15 cellular contexts compared by ENCODE assay signal in genomic region chr12:19988457-19988856, GRCh38.
A peak's percentile ranks its signal among the peaks of the same experiment; 100 is the strongest.
DNase-seq lines count a peak whose midpoint lies in the region; ATAC-seq, FAIRE-seq and TF ChIP-seq lines count a peak whose summit lies in the region.
"Had no signal": no experiment of that assay in that cellular context is flagged by ENCODE, and none has a peak within 500 bp of the region (broad histone marks: within the 10 kb centered on the region; RNA-seq: fewer than 3 reads in every experiment).

No MANE protein-coding gene starts in this region.

- no peaks in the 10 kb centered on the region for H3K9me3 ChIP-seq in liver (ENCODE audit: control insufficient read depth in 4 of 4, low read length in 3 of 4)
- H3K9me3 ChIP-seq in HepG2 (ENCODE audit: low read length) = no peaks in the 10 kb centered on the region
- H3K9me3 ChIP-seq in H1 (ENCODE audit: insufficient read depth in 2 of 2, low read depth in 1 of 2, low read length in 1 of 2) = no peaks in the 10 kb centered on the region
- H3K9me3 ChIP-seq in neural progenitor cell (ENCODE audit: low read depth) = no peaks in the 10 kb centered on the region
- no peaks in the 10 kb centered on the region for H3K9me3 ChIP-seq in OCI-LY7 (ENCODE audit: low read length)
- H3K9me3 ChIP-seq: spleen had no signal

- H3K4me3 Mint-ChIP-seq in neural progenitor cell = no peak overlapping the region
- H3K4me3 Mint-ChIP-seq: activated naive CD4-positive, alpha-beta T cell treated with anti-CD3 and anti-CD28 coated beads, Interleukin-2, amount 10 ng/mL, durations not matched to agents 7 days and 5 days; natural killer cell treated with Interleukin-12 subunit alpha and Interleukin-12 subunit beta and Interleukin-15 and Interleukin-18, amount 100 ng/mL, for 72 hours had no signal

- WGBS in liver = 18% methylated on average over 3 of the region's 3 CpGs
- WGBS in HepG2 (ENCODE audit: low lambda C conversion rate) = 0% methylated on average over 2 of the region's 3 CpGs
- 86% methylated on average over 3 of the region's 3 CpGs; no CpG with 5 or more reads in 1 of the 2 experiments for WGBS in H1 (ENCODE audit: extremely low coverage in 1 of 2, insufficient coverage in 1 of 2, insufficient read length in 1 of 2, insufficient replicate concordance in 2 of 2, low coverage in 1 of 2, low lambda C conversion rate in 2 of 2, missing lambda C conversion rate in 1 of 2), 2 experiments

- H3K36me3 Mint-ChIP-seq in neural progenitor cell = no peaks in the 10 kb centered on the region
- H3K36me3 Mint-ChIP-seq: activated naive CD4-positive, alpha-beta T cell treated with anti-CD3 and anti-CD28 coated beads, Interleukin-2, amount 10 ng/mL, durations not matched to agents 7 days and 5 days; natural killer cell treated with Interleukin-12 subunit alpha and Interleukin-12 subunit beta and Interleukin-15 and Interleukin-18, amount 100 ng/mL, for 72 hours had no signal

- TF ChIP-seq POLR2A in HepG2 (IDR thresholded peaks at IDR 0.05; ENCODE audit: insufficient read depth in 1 of 2, low read depth in 2 of 2, low read length in 2 of 2) (no peak), H1 (IDR thresholded peaks at IDR 0.05; ENCODE audit: control extremely low read depth in 1 of 2, low read depth in 2 of 2, low read length in 2 of 2) (no peak)

- H3K4me2 ChIP-seq in HepG2 (ENCODE audit: low read depth, low read length) (no peak overlapping the region), H1 (ENCODE audit: insufficient read depth in 1 of 2, low read depth in 2 of 2, low read length in 2 of 2) (no peak overlapping the region), neural progenitor cell (no peak overlapping the region), OCI-LY7 (ENCODE audit: low read length) (no peak overlapping the region)

- TF ChIP-seq CTCF in liver (IDR thresholded peaks at IDR 0.05; ENCODE audit: low read depth, low read length, missing input control) (no peak), HepG2 (CRISPR knock-in tag; IDR thresholded peaks at IDR 0.05) (no peak), H1 (IDR thresholded peaks at IDR 0.05; ENCODE audit: control extremely low read depth in 1 of 3, insufficient read depth in 1 of 3, low read depth in 1 of 3, low read length in 3 of 3) (no peak), neural progenitor cell (IDR thresholded peaks at IDR 0.05) (no peak), OCI-LY7 (conservative IDR thresholded peaks at IDR 0.05; ENCODE audit: low read length) (no peak)

- H3K36me3 ChIP-seq in liver (ENCODE audit: control insufficient read depth in 4 of 4, insufficient read depth in 3 of 4, low read depth in 1 of 4, low read length in 3 of 4) (no peaks in the 10 kb centered on the region), HepG2 (replicated peaks in 1 of 2; ENCODE audit: control insufficient read depth in 1 of 2, insufficient read depth in 2 of 2, low read length in 2 of 2) (no peaks in the 10 kb centered on the region), H1 (ENCODE audit: control insufficient read depth in 2 of 4, insufficient read depth in 4 of 4, low read length in 3 of 4) (no peaks in the 10 kb centered on the region), neural progenitor cell (no peaks in the 10 kb centered on the region), OCI-LY7 (ENCODE audit: insufficient read depth, low read length) (no peaks in the 10 kb centered on the region)
- H3K36me3 ChIP-seq: spleen had no signal

- CTCF ChIA-PET in HepG2 (lab: Yijun Ruan, JAX; ENCODE audit: low intra/inter-chr PET ratio, low total read pairs) = no interaction called here
- CTCF ChIA-PET in H1 (lab: Charles Lee; ENCODE audit: partially characterized antibody) = no interaction called here
- CTCF ChIA-PET in OCI-LY7 (lab: Charles Lee; ENCODE audit: unreplicated experiment) = no interaction called here

- no peaks in the 10 kb centered on the region for H3K9me2 ChIP-seq in OCI-LY7 (ENCODE audit: insufficient read depth, low read length)

- no peak overlapping the region for H4K8ac ChIP-seq in H1 (ENCODE audit: extremely low read depth, insufficient read depth, low read length)

- H2BK20ac ChIP-seq in H1 (ENCODE audit: low read length) = no peak overlapping the region

- H2AK5ac ChIP-seq in H1 (ENCODE audit: low read depth, low read length) = no peak overlapping the region

- no peaks in the 10 kb centered on the region for H3F3A ChIP-seq in neural progenitor cell (ENCODE audit: low read depth)

- H3K18ac ChIP-seq in H1 (ENCODE audit: extremely low read depth, low read length) = no peak overlapping the region

- no peak overlapping the region for H3K27ac Mint-ChIP-seq in neural progenitor cell
- H3K27ac Mint-ChIP-seq: activated naive CD4-positive, alpha-beta T cell treated with anti-CD3 and anti-CD28 coated beads, Interleukin-2, amount 10 ng/mL, durations not matched to agents 7 days and 5 days; natural killer cell treated with Interleukin-12 subunit alpha and Interleukin-12 subunit beta and Interleukin-15 and Interleukin-18, amount 100 ng/mL, for 72 hours had no signal

- H3K27me3 Mint-ChIP-seq in neural progenitor cell (ENCODE audit: insufficient read depth, low read depth) = peaks cover 2% of the 10 kb centered on the region
- H3K27me3 Mint-ChIP-seq: activated naive CD4-positive, alpha-beta T cell treated with anti-CD3 and anti-CD28 coated beads, Interleukin-2, amount 10 ng/mL, durations not matched to agents 7 days and 5 days had no signal

- H3K56ac ChIP-seq in H1 (replicated peaks; ENCODE audit: insufficient read length, low read depth, low read length) = no peak overlapping the region

- POLR2A ChIA-PET in HepG2 (lab: Yijun Ruan, JAX) = no interaction called here
- POLR2A ChIA-PET in H1 (lab: Charles Lee; ENCODE audit: partially characterized antibody) = no interaction called here
- POLR2A ChIA-PET in OCI-LY7 (lab: Charles Lee) = no interaction called here

- H3K9ac ChIP-seq in liver (ENCODE audit: low read depth in 1 of 2, low read length in 2 of 2) (no peak overlapping the region), HepG2 (ENCODE audit: insufficient read depth, low read depth, low read length) (no peak overlapping the region), H1 (replicated peaks in 1 of 4; ENCODE audit: extremely low read depth in 1 of 4, low read depth in 3 of 4, low read length in 3 of 4) (no peak overlapping the region), neural progenitor cell (no peak overlapping the region)

- peaks cover 3 to 10% (median 9%) of the 10 kb centered on the region in 4 donors for H3K4me1 ChIP-seq in liver (ENCODE audit: control insufficient read depth in 4 of 4, insufficient read depth in 4 of 4, low read length in 3 of 4)
- no peaks in the 10 kb centered on the region for H3K4me1 ChIP-seq in HepG2 (ENCODE audit: insufficient read depth, low read length)
- no peaks in the 10 kb centered on the region for H3K4me1 ChIP-seq in H1 (replicated peaks in 1 of 4; ENCODE audit: control insufficient read depth in 3 of 4, insufficient read depth in 4 of 4, low read length in 3 of 4)
- no peaks in the 10 kb centered on the region for H3K4me1 ChIP-seq in neural progenitor cell
- H3K4me1 ChIP-seq in OCI-LY7 (ENCODE audit: insufficient read depth, low read length, poor library complexity, severe bottlenecking) = no peaks in the 10 kb centered on the region
- H3K4me1 ChIP-seq: spleen had no signal

- peak overlapping the region in 1 of 2 donors; percentile 56 for H3K27ac ChIP-seq in liver (ENCODE audit: low read depth in 1 of 2, low read length in 2 of 2)
- H3K27ac ChIP-seq in HepG2 (ENCODE audit: extremely low read length, insufficient read depth, low read length) = no peak overlapping the region
- no peak overlapping the region for H3K27ac ChIP-seq in H1 (ENCODE audit: low read depth, low read length)
- H3K27ac ChIP-seq in neural progenitor cell = no peak overlapping the region
- no peak overlapping the region for H3K27ac ChIP-seq in OCI-LY7 (ENCODE audit: low read depth, low read length, poor library complexity, severe bottlenecking)
- H3K27ac ChIP-seq: epithelial cell of prostate, spleen had no signal

- no peak overlapping the region for H3K23ac ChIP-seq in H1 (ENCODE audit: insufficient read length)

- no peak overlapping the region for H2BK12ac ChIP-seq in H1 (ENCODE audit: low read depth, low read length)

- no peaks in the 10 kb centered on the region for H3K27me3 ChIP-seq in liver (ENCODE audit: control insufficient read depth in 4 of 4, insufficient read depth in 4 of 4, low read length in 3 of 4)
- H3K27me3 ChIP-seq in HepG2 (ENCODE audit: control insufficient read depth in 1 of 2, insufficient read depth in 2 of 2, low read length in 2 of 2) = no peaks in the 10 kb centered on the region; a peak in 1 of 5 replicates
- no peaks in the 10 kb centered on the region for H3K27me3 ChIP-seq in H1 (replicated peaks in 1 of 4; ENCODE audit: control insufficient read depth in 3 of 4, extremely low read depth in 1 of 4, insufficient read depth in 3 of 4, low read length in 3 of 4)
- H3K27me3 ChIP-seq in neural progenitor cell = no peaks in the 10 kb centered on the region
- H3K27me3 ChIP-seq: spleen had no signal

- BruUV-seq in HepG2 (replicated peaks; lab: Mats Ljungman, UMichigan) (no TSS peak), OCI-LY7 (replicated peaks; lab: Mats Ljungman, UMichigan) (no TSS peak)

- ATAC-seq in HepG2 = no peak
- ATAC-seq in HG03571 (IDR thresholded peaks at IDR 0.05; ENCODE audit: unreplicated experiment) = no peak
- ATAC-seq: natural killer cell treated with Interleukin-12 subunit alpha and Interleukin-12 subunit beta and Interleukin-15 and Interleukin-18, amount 100 ng/mL, for 72 hours had no signal

- TF ChIP-seq RAD21 in liver (IDR thresholded peaks at IDR 0.05) = peak in 1 of 2 donors; percentile 2
- TF ChIP-seq RAD21 in HepG2 (CRISPR knock-in tag; IDR thresholded peaks at IDR 0.05) = no peak
- no peak for TF ChIP-seq RAD21 in H1 (IDR thresholded peaks at IDR 0.05 in 1 of 2, conservative IDR thresholded peaks at IDR 0.05 in 1 of 2; ENCODE audit: low read depth in 2 of 2, low read length in 2 of 2)

- H2BK15ac ChIP-seq in H1 (ENCODE audit: low read length) = no peak overlapping the region

- no peak overlapping the region for H2BK120ac ChIP-seq in H1 (replicated peaks; ENCODE audit: low read depth, low read length)

- in situ Hi-C loops in HepG2 (cut with HindIII; ENCODE audit: extremely low pct_ligation_motif_present, low pct_unique_long_range_greater_than_20kb) = no loop called here

- H3K79me1 ChIP-seq in H1 (ENCODE audit: low read depth, low read length) = no peaks in the 10 kb centered on the region

- no peaks in the 10 kb centered on the region for H3K23me2 ChIP-seq in H1 (ENCODE audit: low read depth, low read length)

- H4K91ac ChIP-seq in H1 (replicated peaks; ENCODE audit: insufficient read length, low read length) = no peak overlapping the region

- H3K4me1 Mint-ChIP-seq in neural progenitor cell = peaks cover 8% of the 10 kb centered on the region
- H3K4me1 Mint-ChIP-seq: activated naive CD4-positive, alpha-beta T cell treated with anti-CD3 and anti-CD28 coated beads, Interleukin-2, amount 10 ng/mL, durations not matched to agents 7 days and 5 days had no signal

- H2AFZ ChIP-seq in HepG2 (ENCODE audit: low read length) (no peak overlapping the region), H1 (ENCODE audit: low read length) (peak overlapping the region; percentile 85), neural progenitor cell (replicated peaks) (peak overlapping the region; percentile 40), OCI-LY7 (ENCODE audit: low read length) (no peak overlapping the region)

- H2BK5ac ChIP-seq in H1 (ENCODE audit: low read depth, low read length) = no peak overlapping the region

- intact Hi-C loops in HepG2 (cut with micrococcal nuclease; ENCODE audit: unreplicated experiment) (no loop called here), OCI-LY7 (cut with micrococcal nuclease; ENCODE audit: unreplicated experiment) (no loop called here)

- no peak overlapping the region for H3K4ac ChIP-seq in H1 (replicated peaks; ENCODE audit: insufficient read length, low read depth, low read length)

- DNase-seq in HepG2 (ENCODE audit: low spot score) (no peak), H1 (ENCODE audit: low read depth in 1 of 2, low spot score in 2 of 2) (no peak), neural progenitor cell (ENCODE audit: low spot score) (peak; percentile 46), OCI-LY7 (ENCODE audit: low spot score) (no peak), T-helper 2 cell (no peak), HTR-8/SVneo (ENCODE audit: insufficient read length, low spot score) (no peak)
- DNase-seq: activated naive CD4-positive, alpha-beta T cell treated with anti-CD3 and anti-CD28 coated beads, Interleukin-2, amount 10 ng/mL, durations not matched to agents 7 days and 5 days; hippocampal formation; left cardiac atrium; NCI-H2171; spleen had no signal

- no peaks in the 10 kb centered on the region for H4K20me1 ChIP-seq in HepG2 (ENCODE audit: insufficient read depth, low read length)
- H4K20me1 ChIP-seq in H1 (replicated peaks in 1 of 2; ENCODE audit: control insufficient read depth in 1 of 2, insufficient read depth in 2 of 2, low read length in 2 of 2) = no peaks in the 10 kb centered on the region
- H4K20me1 ChIP-seq in neural progenitor cell (ENCODE audit: low read depth) = no peaks in the 10 kb centered on the region
- no peaks in the 10 kb centered on the region for H4K20me1 ChIP-seq in OCI-LY7 (ENCODE audit: insufficient read depth, low read length)

- peaks cover 2% of the 10 kb centered on the region for H3K9me3 Mint-ChIP-seq in neural progenitor cell
- H3K9me3 Mint-ChIP-seq: natural killer cell treated with Interleukin-12 subunit alpha and Interleukin-12 subunit beta and Interleukin-15 and Interleukin-18, amount 100 ng/mL, for 72 hours had no signal

- FAIRE-seq in HepG2 (lab: Jason Lieb, UNC) (no peak), H1 (lab: Jason Lieb, UNC) (no peak), HTR-8/SVneo (lab: Jason Lieb, UNC) (no peak)

- H3K4me3 ChIP-seq in liver (ENCODE audit: low read depth in 1 of 3, low read length in 3 of 3) = no peak overlapping the region
- H3K4me3 ChIP-seq in HepG2 (replicated peaks in 1 of 3; ENCODE audit: insufficient read depth in 1 of 3, low read depth in 2 of 3, low read length in 3 of 3) = no peak overlapping the region
- H3K4me3 ChIP-seq in H1 (ENCODE audit: extremely low read depth in 1 of 4, insufficient read depth in 2 of 4, low read depth in 3 of 4, low read length in 4 of 4) = no peak overlapping the region
- H3K4me3 ChIP-seq in neural progenitor cell = no peak overlapping the region
- H3K4me3 ChIP-seq in OCI-LY7 (ENCODE audit: low read depth, low read length, poor library complexity, severe bottlenecking) = no peak overlapping the region
- H3K4me3 ChIP-seq: spleen had no signal

- H3K79me2 ChIP-seq in HepG2 (ENCODE audit: insufficient read depth, low read length) = no peaks in the 10 kb centered on the region
- H3K79me2 ChIP-seq in H1 (ENCODE audit: control insufficient read depth in 1 of 2, insufficient read depth in 2 of 2, low read length in 2 of 2) = no peaks in the 10 kb centered on the region
- H3K79me2 ChIP-seq in neural progenitor cell (ENCODE audit: low read depth) = no peaks in the 10 kb centered on the region
- H3K79me2 ChIP-seq in OCI-LY7 (ENCODE audit: insufficient read depth, low read depth, low read length) = no peaks in the 10 kb centered on the region

- TF ChIP-seq EP300 in HepG2 (IDR thresholded peaks at IDR 0.05; ENCODE audit: low read depth in 2 of 2, low read length in 2 of 2) = no peak
- TF ChIP-seq EP300 in HepG2 (CRISPR knock-in tag; IDR thresholded peaks at IDR 0.05; ENCODE audit: borderline replicate concordance) = no peak
- TF ChIP-seq EP300 in H1 (IDR thresholded peaks at IDR 0.05; ENCODE audit: borderline replicate concordance in 1 of 2, low read depth in 2 of 2, low read length in 2 of 2) = no peak

- H4K5ac ChIP-seq in H1 (ENCODE audit: insufficient read length, low read depth, low read length) = no peak overlapping the region

- no peak overlapping the region for H3K14ac ChIP-seq in H1 (ENCODE audit: insufficient read length)

Comparison
In these comparisons a context has a peak if more than half of its experiments do, and no peak if none do; other contexts are left out.
1. H2AFZ ChIP-seq: peak in H1 (single experiment) and neural progenitor cell (single experiment); none in HepG2 (single experiment) and OCI-LY7 (single experiment).